In genomic region chr9:23162789-23163188, GRCh38 we compare ENCODE assay signal across 28 cellular contexts.
"Had no signal": no experiment of that assay in that cellular context is flagged by ENCODE, and none has a peak within 500 bp of the region (broad histone marks: within the 10 kb centered on the region; RNA-seq: fewer than 3 reads in every experiment).

No MANE protein-coding gene starts in this region.

- H3K27me3 ChIP-seq: ascending aorta, cardiac muscle cell had no signal

- H3K4me3 ChIP-seq: ascending aorta, cardiac muscle cell had no signal

- H3K9me3 ChIP-seq: ascending aorta had no signal

- DNase-seq: activated B cell treated with CpG ODN at 0.5 μM for 24 hours; activated CD4-positive, alpha-beta memory T cell treated with anti-CD3 and anti-CD28 coated beads, Interleukin-2, amount 10 ng/mL, durations not matched to agents 7 days and 5 days; activated CD4-positive, alpha-beta T cell treated with anti-CD3 and anti-CD28 coated beads for 1 hour; activated CD4-positive, alpha-beta T cell treated with anti-CD3 and anti-CD28 coated beads for 36 hours; activated CD4-positive, alpha-beta T cell treated with anti-CD3 and anti-CD28 coated beads for 48 hours; activated CD4-positive, alpha-beta T cell treated with anti-CD3 and anti-CD28 coated beads, Interleukin-2, amount 10 ng/mL, durations not matched to agents 7 days and 5 days; activated CD4-positive, alpha-beta T cell treated with anti-CD3 and anti-CD28 coated beads, Interleukin-2, amount 50 U/mL, for 48 hours; activated CD8-positive, alpha-beta memory T cell treated with anti-CD3 and anti-CD28 coated beads for 24 hours; activated CD8-positive, alpha-beta memory T cell treated with anti-CD3 and anti-CD28 coated beads, Interleukin-2, amount 10 ng/mL, durations not matched to agents 7 days and 5 days; activated CD8-positive, alpha-beta memory T cell treated with anti-CD3 and anti-CD28 coated beads, Interleukin-2, amount 50 U/mL, for 48 hours; activated CD8-positive, alpha-beta T cell treated with anti-CD3 and anti-CD28 coated beads, Interleukin-2, amount 10 ng/mL, durations not matched to agents 7 days and 5 days; activated effector memory CD4-positive, alpha-beta T cell treated with Interleukin-2 at 50 U/mL for 16 hours; activated gamma-delta T cell; activated naive CD4-positive, alpha-beta T cell treated with anti-CD3 and anti-CD28 coated beads, Interleukin-2, amount 10 ng/mL, durations not matched to agents 7 days and 5 days; activated naive CD4-positive, alpha-beta T cell treated with Interleukin-2 at 50 U/mL for 16 hours; activated naive CD8-positive, alpha-beta T cell treated with anti-CD3 and anti-CD28 coated beads, Interleukin-2, amount 10 ng/mL, durations not matched to agents 7 days and 5 days; activated naive CD8-positive, alpha-beta T cell treated with anti-CD3 and anti-CD28 coated beads, Interleukin-2, amount 50 U/mL, for 24 hours; activated T-cell treated with anti-CD3 and anti-CD28 coated beads, Interleukin-2, amount 50 U/mL, for 24 hours; activated T-cell treated with anti-CD3 and anti-CD28 coated beads, Interleukin-2, amount 50 U/mL, for 48 hours; amygdala; anterior cingulate cortex; cerebellar nuclear complex; T-helper 1 cell; T-helper 2 cell; T-helper 9 cell had no signal

- H3K4me1 ChIP-seq: ascending aorta had no signal

- H3K27ac ChIP-seq: ascending aorta, cardiac muscle cell, VCaP had no signal

- H3K36me3 ChIP-seq: ascending aorta, cardiac muscle cell had no signal
